Comparison of ENCODE assay signal across 1 cellular context in the genomic region with DNA sequence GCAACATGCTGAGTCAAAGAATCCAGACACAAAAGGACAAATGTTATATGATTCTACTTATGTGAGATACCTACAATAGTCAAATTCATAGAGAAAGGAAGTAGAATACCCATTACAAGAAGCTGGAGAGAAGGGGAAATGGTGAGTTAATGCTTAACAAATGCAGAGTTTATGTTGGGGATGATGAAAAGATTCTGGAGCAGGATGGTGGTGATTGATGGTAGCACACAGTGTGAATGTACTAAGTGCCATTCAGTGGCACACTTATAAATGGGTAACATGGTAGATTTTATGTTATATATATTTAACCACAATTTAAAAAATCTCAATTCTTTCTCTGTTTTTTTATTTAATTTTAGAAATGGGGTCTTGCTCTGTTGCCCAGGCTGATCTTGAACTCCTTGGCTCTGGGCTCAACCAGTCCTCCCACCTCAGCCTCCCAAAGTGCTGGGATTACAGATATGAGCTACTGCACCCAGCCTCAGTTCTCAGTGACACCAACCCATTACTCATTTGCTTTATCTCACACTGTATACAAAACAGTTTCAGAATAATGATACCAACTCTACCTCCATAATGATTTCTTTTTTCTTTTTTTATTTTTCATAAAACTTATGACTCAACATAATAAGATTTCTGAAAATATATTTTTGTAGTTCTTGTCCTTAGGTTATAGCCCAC.
TF ChIP-seq lines count a peak whose summit lies in the region.

No MANE protein-coding gene starts in this region.

TF ChIP-seq in H1, 55 proteins besides CTCF, POLR2A, EP300 and RAD21:
- TF ChIP-seq EGR1 (IDR thresholded peaks at IDR 0.05; ENCODE audit: borderline replicate concordance, low read depth, low read length), result no peak
- no peak for TF ChIP-seq SIX5 (IDR thresholded peaks at IDR 0.05; ENCODE audit: low read depth, low read length)
- TF ChIP-seq TBP (IDR thresholded peaks at IDR 0.05; ENCODE audit: low read depth, low read length), result no peak
- no peak for TF ChIP-seq CHD1 (IDR thresholded peaks at IDR 0.05; ENCODE audit: low read depth, low read length)
- TF ChIP-seq KDM5A (IDR thresholded peaks at IDR 0.05; ENCODE audit: low read length), result no peak
- no peak for TF ChIP-seq CBX5 (IDR thresholded peaks at IDR 0.05; ENCODE audit: low read depth, low read length)
- TF ChIP-seq CBX8 (IDR thresholded peaks at IDR 0.05; ENCODE audit: borderline replicate concordance, low read depth, low read length), result no peak
- TF ChIP-seq PHF8 (conservative IDR thresholded peaks at IDR 0.05; ENCODE audit: low read depth, low read length), result no peak
- no peak for TF ChIP-seq MAFK (IDR thresholded peaks at IDR 0.05; ENCODE audit: low read depth, low read length)
- TF ChIP-seq, protein P1, sequence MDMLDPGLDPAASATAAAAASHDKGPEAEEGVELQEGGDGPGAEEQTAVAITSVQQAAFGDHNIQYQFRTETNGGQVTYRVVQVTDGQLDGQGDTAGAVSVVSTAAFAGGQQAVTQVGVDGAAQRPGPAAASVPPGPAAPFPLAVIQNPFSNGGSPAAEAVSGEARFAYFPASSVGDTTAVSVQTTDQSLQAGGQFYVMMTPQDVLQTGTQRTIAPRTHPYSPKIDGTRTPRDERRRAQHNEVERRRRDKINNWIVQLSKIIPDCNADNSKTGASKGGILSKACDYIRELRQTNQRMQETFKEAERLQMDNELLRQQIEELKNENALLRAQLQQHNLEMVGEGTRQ (IDR thresholded peaks at IDR 0.05; ENCODE audit: low read length), result no peak
- no peak for TF ChIP-seq JUN (IDR thresholded peaks at IDR 0.05; ENCODE audit: low read depth, low read length)
- no peak for TF ChIP-seq CTBP2 (IDR thresholded peaks at IDR 0.05; ENCODE audit: borderline replicate concordance, insufficient read depth, insufficient read length, low read length)
- TF ChIP-seq SUZ12 (IDR thresholded peaks at IDR 0.05; ENCODE audit: low read length), result no peak
- no peak for TF ChIP-seq RXRA (IDR thresholded peaks at IDR 0.05; ENCODE audit: insufficient read depth, low read depth, low read length)
- TF ChIP-seq POU5F1 (IDR thresholded peaks at IDR 0.05; ENCODE audit: low read depth, low read length), result no peak
- no peak for TF ChIP-seq CEBPB (IDR thresholded peaks at IDR 0.05; ENCODE audit: low read depth, low read length)
TF ChIP-seq in H1: peak in this region for 0.
